9 cellular contexts compared by ENCODE assay signal in the genomic region with DNA sequence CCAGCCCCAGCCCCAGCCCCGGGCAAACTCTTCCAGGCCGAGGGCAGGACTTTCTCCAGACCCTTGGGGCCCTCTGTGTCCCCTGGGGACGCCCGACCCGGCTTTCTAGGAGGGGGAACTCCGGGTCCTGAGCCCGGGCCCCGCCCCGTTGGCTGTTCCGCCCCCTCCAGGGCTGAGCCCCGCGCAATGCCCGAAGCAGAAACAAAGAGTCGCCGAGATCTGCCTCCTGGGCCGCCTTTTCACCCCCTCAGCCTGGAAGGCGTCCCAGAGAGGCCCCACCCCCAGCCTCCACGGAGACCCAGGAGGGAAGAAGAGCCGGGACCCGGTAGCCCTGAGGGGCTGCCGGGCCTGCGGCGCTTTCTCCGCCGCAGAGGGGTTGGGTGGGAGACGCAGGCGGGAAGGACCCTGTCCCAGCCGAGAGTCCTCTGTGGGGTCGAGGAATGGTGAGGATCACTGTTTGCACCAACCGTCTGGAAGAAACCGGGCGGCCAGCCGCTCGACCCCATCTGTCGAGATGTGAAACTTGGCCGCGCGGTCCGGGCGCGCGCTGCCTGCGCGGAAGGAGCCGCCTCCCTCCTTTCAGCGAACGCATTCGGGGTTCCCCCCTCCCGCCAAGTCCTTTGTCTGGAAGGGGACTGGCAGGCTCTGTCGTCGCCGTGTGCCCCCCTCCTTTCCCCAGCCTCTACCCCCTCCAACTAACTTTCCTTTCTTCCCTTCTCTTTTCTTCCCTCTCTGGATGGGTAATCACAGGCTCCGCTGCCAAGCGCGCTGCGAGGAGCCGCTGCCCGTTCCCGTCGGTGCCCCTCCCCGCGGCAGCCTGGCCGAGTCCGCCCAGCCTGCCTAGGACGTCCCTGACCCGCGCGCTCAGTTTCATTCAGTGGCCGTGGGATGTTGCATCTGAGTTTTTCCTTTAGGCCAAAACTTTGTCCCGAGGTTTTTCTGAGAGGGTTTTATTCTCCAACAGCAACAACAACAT. TPM values are rescaled to one million over a fixed set of nuclear protein-coding genes. Genes with fewer than 3 reads are reported as not detected.
DNase-seq lines count a peak whose midpoint lies in the region; ATAC-seq lines count a peak whose summit lies in the region.
"Had no signal": no experiment of that assay in that cellular context is flagged by ENCODE, and none has a peak within 500 bp of the region (broad histone marks: within the 10 kb centered on the region; RNA-seq: fewer than 3 reads in every experiment).

No MANE protein-coding gene starts in this region.

- in situ Hi-C loops in SK-MEL-5 (cut with HindIII; ENCODE audit: low pct_unique_long_range_greater_than_20kb, low sequenced_read_pairs), result no loop called here

- no peaks in the 10 kb centered on the region for H3K4me1 Mint-ChIP-seq in T-helper 1 cell treated with Interleukin-12 subunit alpha and Interleukin-12 subunit beta and Interleukin-4 antibody, amounts not matched to agents 30 μg/mL and 1 μg/mL, for 36 hours (ENCODE audit: low read depth)
- peaks cover 20 to 44% of the 10 kb centered on the region in 2 donors for H3K4me1 Mint-ChIP-seq in stimulated activated naive B cell treated with anti-CD40 and anti-IgM and Interleukin-4, amounts not matched to agents 10 μg/mL and 1 μg/mL and 100 μg/mL, for 72 hours

- no peak overlapping the region for H3K4me3 Mint-ChIP-seq in T-helper 1 cell treated with Interleukin-12 subunit alpha and Interleukin-12 subunit beta and Interleukin-4 antibody, amounts not matched to agents 30 μg/mL and 1 μg/mL, for 36 hours
- H3K4me3 Mint-ChIP-seq in stimulated activated naive B cell treated with anti-CD40 and anti-IgM and Interleukin-4, amounts not matched to agents 10 μg/mL and 1 μg/mL and 100 μg/mL, for 72 hours, result peak overlapping the region; percentile 67 to 74
- H3K4me3 Mint-ChIP-seq: activated CD8-positive, alpha-beta T cell treated with anti-CD3 and anti-CD28 coated beads for 36 hours had no signal

- peak in 1 of 2 donors; percentile 56 for ATAC-seq in stimulated activated naive B cell treated with anti-CD40 and anti-IgM and Interleukin-4, amounts not matched to agents 10 μg/mL and 1 μg/mL and 100 μg/mL, for 72 hours (replicated peaks)
- no peak for ATAC-seq in GM19397 (IDR thresholded peaks at IDR 0.05; ENCODE audit: unreplicated experiment)
- ATAC-seq: activated CD8-positive, alpha-beta T cell treated with anti-CD3 and anti-CD28 coated beads for 36 hours had no signal

- H3K36me3 Mint-ChIP-seq in T-helper 1 cell treated with Interleukin-12 subunit alpha and Interleukin-12 subunit beta and Interleukin-4 antibody, amounts not matched to agents 30 μg/mL and 1 μg/mL, for 36 hours (ENCODE audit: low read depth), result peaks cover 3% of the 10 kb centered on the region
- no peaks in the 10 kb centered on the region for H3K36me3 Mint-ChIP-seq in stimulated activated naive B cell treated with anti-CD40 and anti-IgM and Interleukin-4, amounts not matched to agents 10 μg/mL and 1 μg/mL and 100 μg/mL, for 72 hours

- DNase-seq in T-helper 1 cell (no peak), SK-MEL-5 (ENCODE audit: low read depth, low spot score) (peak; percentile 16), DMS53 (lab: John Stamatoyannopoulos, UW) (no peak)
- DNase-seq in stimulated activated naive B cell treated with anti-CD40 and anti-IgM and Interleukin-4, amounts not matched to agents 10 μg/mL and 1 μg/mL and 100 μg/mL, for 72 hours, result no peak
- DNase-seq in stimulated activated CD4-positive, alpha-beta T cell treated with anti-CD3 and anti-CD28 coated beads, Interleukin-4, amount 100 ng/mL, for 1 hour, result no peak
- DNase-seq: activated CD8-positive, alpha-beta T cell treated with anti-CD3 and anti-CD28 coated beads for 36 hours had no signal

- H3K9me3 Mint-ChIP-seq in T-helper 1 cell treated with Interleukin-12 subunit alpha and Interleukin-12 subunit beta and Interleukin-4 antibody, amounts not matched to agents 30 μg/mL and 1 μg/mL, for 36 hours, result no peaks in the 10 kb centered on the region
- H3K9me3 Mint-ChIP-seq in stimulated activated naive B cell treated with anti-CD40 and anti-IgM and Interleukin-4, amounts not matched to agents 10 μg/mL and 1 μg/mL and 100 μg/mL, for 72 hours, result no peaks in the 10 kb centered on the region
- H3K9me3 Mint-ChIP-seq: activated CD8-positive, alpha-beta T cell treated with anti-CD3 and anti-CD28 coated beads for 36 hours had no signal

- peaks cover 90% of the 10 kb centered on the region for H3K27me3 Mint-ChIP-seq in T-helper 1 cell treated with Interleukin-12 subunit alpha and Interleukin-12 subunit beta and Interleukin-4 antibody, amounts not matched to agents 30 μg/mL and 1 μg/mL, for 36 hours (ENCODE audit: low read depth)
- peaks cover 74 to 98% of the 10 kb centered on the region in 2 donors for H3K27me3 Mint-ChIP-seq in stimulated activated naive B cell treated with anti-CD40 and anti-IgM and Interleukin-4, amounts not matched to agents 10 μg/mL and 1 μg/mL and 100 μg/mL, for 72 hours

- H3K4me3 ChIP-seq in iPS-18c (ENCODE audit: insufficient read depth, low read depth, low read length), result peak overlapping the region; percentile 41; the same call in 1 of the 2 replicates

- peaks cover 4% of the 10 kb centered on the region for H3K9me3 ChIP-seq in iPS-18c (ENCODE audit: control insufficient read depth, insufficient read depth, low read length)

- peak overlapping the region; percentile 20 for H3K27ac Mint-ChIP-seq in T-helper 1 cell treated with Interleukin-12 subunit alpha and Interleukin-12 subunit beta and Interleukin-4 antibody, amounts not matched to agents 30 μg/mL and 1 μg/mL, for 36 hours
- H3K27ac Mint-ChIP-seq in stimulated activated naive B cell treated with anti-CD40 and anti-IgM and Interleukin-4, amounts not matched to agents 10 μg/mL and 1 μg/mL and 100 μg/mL, for 72 hours, result peak overlapping the region; percentile 56
- H3K27ac Mint-ChIP-seq: activated CD8-positive, alpha-beta T cell treated with anti-CD3 and anti-CD28 coated beads for 36 hours had no signal

RNA-seq across cellular contexts. Expression of gene EN2, which starts 10.2 kb away (rescaled TPM):
- total RNA-seq in SK-MEL-5 (2014; rRNA removed; shearing (Covaris generic)), result 2.2 and 3.0 TPM in 2 replicates
- 15.9 and 17.2 TPM in 2 replicates for polyA plus RNA-seq in SK-MEL-5 (2015; cell fraction: cytosol; rRNA removed)
- polyA plus RNA-seq in SK-MEL-5 (2015; cell fraction: nucleus; rRNA removed), result 1.2 and 5.0 TPM in 2 replicates
- total RNA-seq: activated CD8-positive, alpha-beta T cell treated with anti-CD3 and anti-CD28 coated beads for 36 hours had no signal
